Comparison of ENCODE assay signal across 8 cellular contexts in the genomic region with DNA sequence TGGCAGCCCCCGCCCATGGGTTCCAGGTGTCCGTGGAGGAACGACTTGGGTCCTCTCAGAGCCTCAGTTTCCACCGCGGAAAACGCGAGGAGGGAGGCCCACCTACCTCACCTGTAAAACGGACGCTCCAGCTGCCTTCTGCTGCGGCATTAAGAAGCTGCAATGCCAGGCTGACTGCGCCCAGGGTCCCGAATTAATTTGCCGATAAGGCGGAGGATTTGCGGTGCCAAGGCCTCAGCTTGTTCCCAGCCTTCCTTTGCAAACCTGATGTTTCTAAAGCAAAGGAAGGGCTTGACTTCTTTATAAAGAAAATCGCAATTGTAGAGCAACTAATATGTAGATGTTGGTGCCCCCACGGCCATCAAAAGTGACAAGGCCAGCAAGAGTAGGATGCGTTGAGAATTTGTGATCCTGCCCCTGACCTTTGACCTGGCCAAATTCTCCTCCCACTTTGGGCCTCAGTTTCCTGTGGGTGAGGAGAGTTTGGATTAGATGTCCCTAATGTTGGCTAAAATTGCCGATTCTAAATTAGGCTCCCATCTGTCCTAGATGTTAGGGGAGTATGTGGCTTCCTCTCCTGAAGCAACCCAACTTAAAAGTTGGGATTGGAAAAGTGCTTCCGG. TPM values are rescaled to one million over a fixed set of nuclear protein-coding genes. Genes with fewer than 3 reads are reported as not detected.
DNase-seq lines count a peak whose midpoint lies in the region; TF ChIP-seq lines count a peak whose summit lies in the region.

No MANE protein-coding gene starts in this region.

- H3K18ac ChIP-seq in H9 (ENCODE audit: insufficient read length, low read depth, low read length), result peak overlapping the region; percentile 36

- DNase-seq in H9 (no peak), WERI-Rb-1 (no peak), esophagus squamous epithelium (lab: John Stamatoyannopoulos, UW) (no peak), skeletal muscle cell (ENCODE audit: low read depth) (no peak), MG63 (no peak), hippocampal formation (lab: John Stamatoyannopoulos, UW) (no peak), ovary (no peak), NCI-H2171 treated with DMSO at 0.1 percent for 48 hours (lab: John Stamatoyannopoulos, UW) (no peak)

- H3K36me3 ChIP-seq in WERI-Rb-1 (peaks cover 35% of the 10 kb centered on the region), esophagus squamous epithelium (peaks cover 0 to 11% (median 0%) of the 10 kb centered on the region in 3 donors), MG63 (no peaks in the 10 kb centered on the region; the same call in 1 of the 2 replicates), ovary (no peaks in the 10 kb centered on the region)

- peaks cover 6% of the 10 kb centered on the region for H3K79me1 ChIP-seq in H9 (ENCODE audit: insufficient read depth, low read depth, low read length, poor library complexity, severe bottlenecking)

- intact Hi-C loops in esophagus squamous epithelium (cut with DNase I) (no loop called here), ovary (cut with DNase I) (loop anchor here in 1 of 4 donors (10.0 kb wide), 1 partner anchor 177 kb away; the partner anchor contains the start of gene NDUFA6)

- peak overlapping the region; percentile 44 to 77; a peak in 4 of 5 replicates for H3K4me3 Mint-ChIP-seq in H9

- peaks cover 41 to 45% of the 10 kb centered on the region in 2 experiments for H3K4me1 Mint-ChIP-seq in H9

- no peak for TF ChIP-seq EP300 in ovary (IDR thresholded peaks at IDR 0.05)

- H3K36me3 Mint-ChIP-seq in H9 (ENCODE audit: insufficient read depth in 1 of 3, low read depth in 3 of 3), result peaks cover 0 to 5% (median 4%) of the 10 kb centered on the region in 3 experiments; a peak in 6 of 7 replicates

- no peak overlapping the region for H3K27ac Mint-ChIP-seq in H9

- H2BK120ac ChIP-seq in H9 (ENCODE audit: low read depth, low read length, poor library complexity, severe bottlenecking), result no peak overlapping the region

- H4K5ac ChIP-seq in H9 (ENCODE audit: insufficient read length, low read depth, low read length), result no peak overlapping the region

- no peak for TF ChIP-seq CTCF in H9 (conservative IDR thresholded peaks at IDR 0.05)
- no peak for TF ChIP-seq CTCF in WERI-Rb-1 (IDR thresholded peaks at IDR 0.05; ENCODE audit: low read depth, low read length)
- TF ChIP-seq CTCF in esophagus squamous epithelium (IDR thresholded peaks at IDR 0.05), result no peak
- TF ChIP-seq CTCF in ovary (IDR thresholded peaks at IDR 0.05), result no peak

- H2AFZ ChIP-seq in H9 (ENCODE audit: low read length), result no peak overlapping the region

- H3K27ac ChIP-seq in H9 (ENCODE audit: insufficient read length, low read depth, low read length) (no peak overlapping the region), WERI-Rb-1 (0 out of 2 replicates have a peak overlapping the region, but pooled peaks have one; percentile 33), esophagus squamous epithelium (peak overlapping the region; percentile 93 to 99 (median 98)), ovary (peak overlapping the region in 1 of 2 donors; percentile 55)

- peaks cover 0 to 4% of the 10 kb centered on the region in 2 experiments; a peak in 3 of 5 replicates for H3K9me3 Mint-ChIP-seq in H9

- H3K4me1 ChIP-seq in H9 (ENCODE audit: insufficient read depth, low read length), result peaks cover 6% of the 10 kb centered on the region
- H3K4me1 ChIP-seq in esophagus squamous epithelium, result peaks cover 5 to 85% (median 34%) of the 10 kb centered on the region in 3 donors
- peaks cover 4% of the 10 kb centered on the region for H3K4me1 ChIP-seq in ovary (ENCODE audit: insufficient read depth)

- no peak overlapping the region for H2BK12ac ChIP-seq in H9 (ENCODE audit: insufficient read length, low read depth, low read length)

- WGBS in H9 (ENCODE audit: extremely low coverage, insufficient read length, low lambda C conversion rate), result no CpG with 5 or more reads among the region's 20 CpGs
- 61 to 67% methylated on average over 5 to 13 of the region's 20 CpGs for WGBS in esophagus squamous epithelium, 2 donors
- WGBS in ovary, 3 donors, result 78 to 83% (median 80%) methylated on average over 19 to 20 of the region's 20 CpGs

- H4K91ac ChIP-seq in H9 (ENCODE audit: insufficient read length, low read depth, low read length), result no peak overlapping the region

- peaks cover 7% of the 10 kb centered on the region for H3K23me2 ChIP-seq in H9 (ENCODE audit: insufficient read length, low read depth, low read length, poor library complexity, severe bottlenecking)

- H3K9ac ChIP-seq in H9 (ENCODE audit: extremely low read depth, insufficient read length, low read length), result no peak overlapping the region

- H3K27me3 ChIP-seq in H9 (ENCODE audit: insufficient read depth, low read length) (0 out of 2 replicates have a peak, but pooled peaks cover 3% of the 10 kb centered on the region), WERI-Rb-1 (ENCODE audit: insufficient read depth, low read depth, severe bottlenecking) (no peaks in the 10 kb centered on the region), esophagus squamous epithelium (no peaks in the 10 kb centered on the region), MG63 (no peaks in the 10 kb centered on the region), ovary (no peaks in the 10 kb centered on the region)

- no peak overlapping the region for H3K23ac ChIP-seq in H9 (ENCODE audit: insufficient read length, low read depth, low read length)

- no peak overlapping the region for H2BK5ac ChIP-seq in H9 (ENCODE audit: insufficient read length, low read length)

- no peak overlapping the region for H2BK20ac ChIP-seq in H9 (ENCODE audit: low read depth, low read length, poor library complexity, severe bottlenecking)

- peak overlapping the region; percentile 24 for H3K4me2 ChIP-seq in H9 (ENCODE audit: insufficient read depth, insufficient read length, low read length)

- H3T11ph ChIP-seq in H9 (ENCODE audit: low read length), result no peak overlapping the region

- TF ChIP-seq POLR2A in esophagus squamous epithelium (IDR thresholded peaks at IDR 0.05) (no peak), ovary (IDR thresholded peaks at IDR 0.05) (no peak)

- H4K8ac ChIP-seq in H9 (replicated peaks; ENCODE audit: insufficient read length, low read depth, low read length), result no peak overlapping the region

- peaks cover 15% of the 10 kb centered on the region; the same call in 1 of the 2 replicates for H3K79me2 ChIP-seq in H9 (ENCODE audit: insufficient read depth, low read length)

- H2BK15ac ChIP-seq in H9 (ENCODE audit: low read depth, low read length), result no peak overlapping the region

- H3K4ac ChIP-seq in H9 (ENCODE audit: low read depth, low read length), result no peak overlapping the region

- H4K20me1 ChIP-seq in H9 (ENCODE audit: control insufficient read depth, insufficient read depth, insufficient read length), result no peaks in the 10 kb centered on the region

- H3K9me3 ChIP-seq in H9 (ENCODE audit: control insufficient read depth, low read depth, low read length), result no peaks in the 10 kb centered on the region
- H3K9me3 ChIP-seq in WERI-Rb-1 (ENCODE audit: severe bottlenecking), result no peaks in the 10 kb centered on the region
- no peaks in the 10 kb centered on the region for H3K9me3 ChIP-seq in esophagus squamous epithelium
- H3K9me3 ChIP-seq in MG63, result no peaks in the 10 kb centered on the region
- H3K9me3 ChIP-seq in ovary, result no peaks in the 10 kb centered on the region

- no peak overlapping the region for H3K14ac ChIP-seq in H9 (ENCODE audit: insufficient read depth, low read length)

- H3K4me3 ChIP-seq in WERI-Rb-1 (ENCODE audit: low read depth, low read length) (no peak overlapping the region), esophagus squamous epithelium (peak overlapping the region; percentile 91 to 99 (median 99)), skeletal muscle cell (ENCODE audit: low read depth, low read length) (peak overlapping the region; percentile 53), MG63 (no peak overlapping the region; the same call in 1 of the 2 replicates), ovary (no peak overlapping the region)

- no peak overlapping the region for H2AK5ac ChIP-seq in H9 (ENCODE audit: insufficient read length, low read length)

- peaks cover 34% of the 10 kb centered on the region for H3K27me3 Mint-ChIP-seq in H9 (ENCODE audit: low read depth)

- H3K56ac ChIP-seq in H9 (ENCODE audit: insufficient read length, low read depth, low read length), result no peak overlapping the region

RNA-seq across cellular contexts. Expression of gene TCF20, which starts 0.8 kb away (rescaled TPM):
- total RNA-seq in H9 (2021), result 75.6 and 76.5 TPM in 2 replicates
- 10 to 100 TPM; 40.2 to 52.5 (median 41.0) TPM for total RNA-seq in esophagus squamous epithelium
- 9.6 and 13.0 TPM in 2 replicates for total RNA-seq in MG63 (2014; rRNA removed; shearing (Covaris generic); ENCODE audit: low replicate concordance)
- total RNA-seq in ovary, result 10 to 100 TPM; 18.1 to 42.0 (median 36.8) TPM
- polyA plus RNA-seq in ovary, result 10 to 100 TPM; 12.4 to 15.1 TPM

Comparison
In these comparisons a context has a peak if more than half of its experiments do, and no peak if none do; other contexts are left out.
1. H3K4me3 ChIP-seq: peak in esophagus squamous epithelium (4 of 4) and skeletal muscle cell (single experiment); none in WERI-Rb-1 (single experiment), MG63 (single experiment) and ovary (single experiment).